Comparison of ENCODE assay signal across 8 cellular contexts in genomic region chr4:139175647-139176298, GRCh38. TPM values are rescaled to one million over a fixed set of nuclear protein-coding genes. Genes with fewer than 3 reads are reported as not detected.
DNase-seq lines count a peak whose midpoint lies in the region; ATAC-seq and TF ChIP-seq lines count a peak whose summit lies in the region.

No MANE protein-coding gene starts in this region.

- H3K4me1 ChIP-seq in Karpas-422 (ENCODE audit: low read length): peaks cover 24% of the 10 kb centered on the region
- peaks cover 7 to 42% of the 10 kb centered on the region in 2 donors for H3K4me1 ChIP-seq in adrenal gland (replicated peaks in 1 of 2)

- no peaks in the 10 kb centered on the region for H3K79me2 ChIP-seq in Karpas-422 (ENCODE audit: low read length)

- peak overlapping the region; percentile 94 for H3K27ac Mint-ChIP-seq in stimulated activated memory B cell treated with anti-CD40 and anti-IgM and Interleukin-4, amounts not matched to agents 10 μg/mL and 1 μg/mL and 100 μg/mL, for 72 hours

- no peaks in the 10 kb centered on the region for H4K20me1 ChIP-seq in Karpas-422 (ENCODE audit: insufficient read depth, low read depth, low read length)

- no peaks in the 10 kb centered on the region for H3K27me3 Mint-ChIP-seq in stimulated activated memory B cell treated with anti-CD40 and anti-IgM and Interleukin-4, amounts not matched to agents 10 μg/mL and 1 μg/mL and 100 μg/mL, for 72 hours

- H3K9me3 ChIP-seq in Karpas-422 (ENCODE audit: low read length) (no peaks in the 10 kb centered on the region), adrenal gland (replicated peaks in 1 of 3) (no peaks in the 10 kb centered on the region)

- no peaks in the 10 kb centered on the region for H3K9me2 ChIP-seq in Karpas-422 (replicated peaks; ENCODE audit: insufficient read depth, low read length)

- H3K4me3 ChIP-seq in Karpas-422 (ENCODE audit: low read length) (peak overlapping the region; percentile 86; the same call in 1 of the 2 replicates), adrenal gland (peak overlapping the region; percentile 93 to 100 (median 96))

- H3K9me3 Mint-ChIP-seq in stimulated activated memory B cell treated with anti-CD40 and anti-IgM and Interleukin-4, amounts not matched to agents 10 μg/mL and 1 μg/mL and 100 μg/mL, for 72 hours: no peaks in the 10 kb centered on the region

- TF ChIP-seq CTCF in GM10266 (IDR thresholded peaks at IDR 0.05; ENCODE audit: control insufficient read depth, insufficient read depth, low read depth, missing control alignments) (no peak), adrenal gland (IDR thresholded peaks at IDR 0.05) (no peak)

- H3K27me3 ChIP-seq in Karpas-422 (ENCODE audit: low read length) (no peaks in the 10 kb centered on the region), adrenal gland (no peaks in the 10 kb centered on the region)

- H3K36me3 ChIP-seq in Karpas-422 (ENCODE audit: insufficient read depth, low read length) (no peaks in the 10 kb centered on the region), adrenal gland (replicated peaks in 1 of 2) (no peaks in the 10 kb centered on the region)

- intact Hi-C loops in adrenal gland (cut with DNase I): loop anchor here (10.0 kb wide), 2 partner anchors 71 to 141 kb away; no protein-coding TSS in a partner anchor

- 1 to 5% (median 2%) methylated on average over 18 to 26 of the region's 26 CpGs for WGBS in adrenal gland, 4 donors

- H3K4me3 Mint-ChIP-seq in stimulated activated memory B cell treated with anti-CD40 and anti-IgM and Interleukin-4, amounts not matched to agents 10 μg/mL and 1 μg/mL and 100 μg/mL, for 72 hours: peak overlapping the region; percentile 89

- H3K4me1 Mint-ChIP-seq in stimulated activated memory B cell treated with anti-CD40 and anti-IgM and Interleukin-4, amounts not matched to agents 10 μg/mL and 1 μg/mL and 100 μg/mL, for 72 hours: peaks cover 29% of the 10 kb centered on the region

- ATAC-seq in stimulated activated memory B cell treated with anti-CD40 and anti-IgM and Interleukin-4, amounts not matched to agents 10 μg/mL and 1 μg/mL and 100 μg/mL, for 72 hours: no peak
- no peak for ATAC-seq in GM18511 (IDR thresholded peaks at IDR 0.05; ENCODE audit: unreplicated experiment)

- DNase-seq in GM10266 (ENCODE audit: extremely low spot score) (peak; percentile 20), Karpas-422 (no peak), adrenal gland (no peak), iPS-NIHi11 (ENCODE audit: low spot score) (peak; percentile 18), COLO829 (ENCODE audit: low spot score) (no peak), UCSD-AML1 (lab: John Stamatoyannopoulos, UW; ENCODE audit: unreplicated experiment) (no peak)

- no peaks in the 10 kb centered on the region for H3K36me3 Mint-ChIP-seq in stimulated activated memory B cell treated with anti-CD40 and anti-IgM and Interleukin-4, amounts not matched to agents 10 μg/mL and 1 μg/mL and 100 μg/mL, for 72 hours

- no peak overlapping the region for H3K9ac ChIP-seq in Karpas-422 (ENCODE audit: low read length)

- H3K27ac ChIP-seq in Karpas-422 (ENCODE audit: low read length) (no peak overlapping the region), adrenal gland (peak overlapping the region; percentile 93 to 100 (median 99))

- no peak overlapping the region for H2AFZ ChIP-seq in Karpas-422 (ENCODE audit: low read length)

- H3K4me2 ChIP-seq in Karpas-422 (ENCODE audit: low read depth, low read length, poor library complexity, severe bottlenecking): peak overlapping the region; percentile 100

- TF ChIP-seq POLR2A in adrenal gland (IDR thresholded peaks at IDR 0.05): no peak

RNA-seq across cellular contexts. Expression of gene ELF2, which starts 1.2 kb away (rescaled TPM):
- total RNA-seq in Karpas-422 (2014; rRNA removed; shearing (Covaris generic); ENCODE audit: low replicate concordance): 17.4 and 33.1 TPM in 2 replicates
- total RNA-seq in adrenal gland: 10 to 100 TPM; 14.0 to 46.9 (median 33.8) TPM
- 10 to 100 TPM; 14.8 to 20.7 (median 15.9) TPM for polyA plus RNA-seq in adrenal gland

Comparison
In these comparisons a context has a peak if more than half of its experiments do, and no peak if none do; other contexts are left out.
1. DNase-seq: peak in GM10266 (single experiment) and iPS-NIHi11 (single experiment); none in Karpas-422 (single experiment), adrenal gland (0 of 7), COLO829 (single experiment) and UCSD-AML1 (single experiment).